ENCODE assay signal across 1 cellular context in genomic region chr18:50266248-50266704, GRCh38.
A peak's percentile ranks its signal among the peaks of the same experiment; 100 is the strongest.
TF ChIP-seq lines count a peak whose summit lies in the region.

Gene CFAP53 (minus strand): TSS chr18:50266495. CDS start chr18:50266404, 91 bp downstream.

TF ChIP-seq in HepG2, 621 proteins besides CTCF, POLR2A, EP300 and RAD21 (continued from another document and continues in another):
- TF ChIP-seq TFAP4 (IDR thresholded peaks at IDR 0.05; ENCODE audit: borderline replicate concordance, low read depth) (peak; percentile 73; the same call in 1 of the 2 replicates), TOPORS (CRISPR knock-in tag; IDR thresholded peaks at IDR 0.05) (no peak), PHF8 (CRISPR knock-in tag; IDR thresholded peaks at IDR 0.05) (peak; percentile 72), RBFOX2 (IDR thresholded peaks at IDR 0.05; ENCODE audit: low read depth, low read length) (peak; percentile 69), ZNF510 (CRISPR knock-in tag; IDR thresholded peaks at IDR 0.05; ENCODE audit: low read depth) (no peak), ELF1 (CRISPR knock-in tag; IDR thresholded peaks at IDR 0.05) (peak; percentile 91), ZBTB25 (CRISPR knock-in tag; IDR thresholded peaks at IDR 0.05) (no peak), ZNF569 (CRISPR knock-in tag; IDR thresholded peaks at IDR 0.05; ENCODE audit: borderline replicate concordance) (no peak), CCAR2 (optimal IDR thresholded peaks at IDR 0.05; ENCODE audit: low read depth, low read length) (no peak), RORA (CRISPR knock-in tag; IDR thresholded peaks at IDR 0.05) (no peak), CHD2 (IDR thresholded peaks at IDR 0.05; ENCODE audit: low read depth, low read length) (peak; percentile 91), TRAFD1 (CRISPR knock-in tag; IDR thresholded peaks at IDR 0.05; ENCODE audit: borderline replicate concordance) (no peak), ARID5B (CRISPR knock-in tag; IDR thresholded peaks at IDR 0.05) (peak; percentile 28; the same call in 1 of the 2 replicates), ATF6 (CRISPR knock-in tag; conservative IDR thresholded peaks at IDR 0.05) (no peak), POLR2G (IDR thresholded peaks at IDR 0.05; ENCODE audit: low read depth, low read length) (peak; percentile 74), HNRNPLL (IDR thresholded peaks at IDR 0.05; ENCODE audit: low read depth, low read length, poor library complexity, severe bottlenecking) (peak; percentile 36), PATZ1 (CRISPR knock-in tag; IDR thresholded peaks at IDR 0.05) (peak; percentile 73), MAX (IDR thresholded peaks at IDR 0.05) (0 out of 2 replicates have a peak, but pooled peaks have one; percentile 15), ZNF891 (CRISPR knock-in tag; IDR thresholded peaks at IDR 0.05) (0 out of 2 replicates have a peak, but pooled peaks have one; percentile 38), YY1 (IDR thresholded peaks at IDR 0.05; ENCODE audit: insufficient read depth, insufficient replicate concordance, low read depth, low read length) (peak; percentile 65), ZNF678 (CRISPR knock-in tag; IDR thresholded peaks at IDR 0.05) (no peak), GTF2F1 (IDR thresholded peaks at IDR 0.05; ENCODE audit: low read length) (no peak), RELA (CRISPR knock-in tag; IDR thresholded peaks at IDR 0.05) (no peak), HCFC1 (IDR thresholded peaks at IDR 0.05; ENCODE audit: low read depth, low read length) (peak; percentile 58), ATF7 (IDR thresholded peaks at IDR 0.05) (no peak), ATF7 (CRISPR knock-in tag; IDR thresholded peaks at IDR 0.05) (no peak), PAWR (CRISPR knock-in tag; IDR thresholded peaks at IDR 0.05; ENCODE audit: borderline replicate concordance) (no peak), ZBTB1 (CRISPR knock-in tag; IDR thresholded peaks at IDR 0.05; ENCODE audit: borderline replicate concordance) (no peak), ZNF501 (CRISPR knock-in tag; IDR thresholded peaks at IDR 0.05) (peak; percentile 83), ZNF616 (CRISPR knock-in tag; IDR thresholded peaks at IDR 0.05; ENCODE audit: low read depth) (no peak), ZNF770 (CRISPR knock-in tag; IDR thresholded peaks at IDR 0.05) (no peak), DRAP1 (CRISPR knock-in tag; IDR thresholded peaks at IDR 0.05) (no peak), ZNF253 (CRISPR knock-in tag; IDR thresholded peaks at IDR 0.05; ENCODE audit: borderline replicate concordance) (no peak), HMGXB3 (CRISPR knock-in tag; IDR thresholded peaks at IDR 0.05; ENCODE audit: borderline replicate concordance) (no peak; the same call in 1 of the 2 replicates), TEAD2 (CRISPR knock-in tag; IDR thresholded peaks at IDR 0.05) (no peak), ERF (CRISPR knock-in tag; IDR thresholded peaks at IDR 0.05) (0 out of 2 replicates have a peak, but pooled peaks have one; percentile 34), SIN3A (IDR thresholded peaks at IDR 0.05; ENCODE audit: borderline replicate concordance, low read depth, low read length) (peak; percentile 97; the same call in 1 of the 2 replicates), SP5 (CRISPR knock-in tag; IDR thresholded peaks at IDR 0.05; ENCODE audit: borderline replicate concordance, low read depth) (0 out of 2 replicates have a peak, but pooled peaks have one; percentile 25), PPARG (CRISPR knock-in tag; conservative IDR thresholded peaks at IDR 0.05) (no peak), U2AF1 (optimal IDR thresholded peaks at IDR 0.05; ENCODE audit: low read depth, low read length) (no peak), ZNF784 (CRISPR knock-in tag; IDR thresholded peaks at IDR 0.05; ENCODE audit: borderline replicate concordance) (0 out of 2 replicates have a peak, but pooled peaks have one; percentile 33), RXRA (CRISPR knock-in tag; IDR thresholded peaks at IDR 0.05) (peak; percentile 51; the same call in 1 of the 2 replicates)
